ENCODE assay signal across 2 cellular contexts in the genomic region with DNA sequence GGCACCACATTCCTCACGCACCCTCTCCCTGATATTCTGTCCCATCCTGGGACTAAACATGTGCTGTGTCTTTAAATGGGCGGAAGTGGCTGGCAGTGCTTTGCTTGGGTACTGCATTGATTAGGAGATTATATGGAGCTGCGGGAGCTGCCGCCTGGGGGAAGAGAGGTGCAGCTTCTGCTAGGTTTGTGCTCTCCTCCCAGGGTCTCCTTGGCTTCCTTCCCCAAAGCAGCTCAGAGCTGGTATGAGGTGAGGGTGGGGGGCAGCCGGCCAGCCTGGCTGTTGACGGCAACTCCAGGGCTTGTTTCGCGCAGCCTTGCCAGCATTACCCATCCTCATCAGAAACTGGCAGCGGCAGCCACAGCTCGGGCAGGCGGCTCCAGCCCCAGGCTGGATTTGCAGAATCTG.
TF ChIP-seq lines count a peak whose summit lies in the region.

No MANE protein-coding gene starts in this region.

TF ChIP-seq in SK-N-SH, 30 proteins besides CTCF, POLR2A, EP300 and RAD21:
- TF ChIP-seq MXI1 (IDR thresholded peaks at IDR 0.05; ENCODE audit: low read depth, low read length) (peak; percentile 73; the same call in 1 of the 2 replicates), MEF2A (IDR thresholded peaks at IDR 0.05; ENCODE audit: borderline replicate concordance, low read depth) (no peak), GATA2 (CRISPR knock-in tag; IDR thresholded peaks at IDR 0.05) (peak; percentile 77)

TF ChIP-seq in SK-N-SH treated with all-trans-retinoic acid at 6 μM for 48 hours, 23 proteins besides CTCF, POLR2A, EP300 and RAD21:
- no peak for TF ChIP-seq OSR1 (CRISPR knock-in tag; IDR thresholded peaks at IDR 0.05)
- no peak for TF ChIP-seq ZC3H10 (CRISPR knock-in tag; IDR thresholded peaks at IDR 0.05)
- TF ChIP-seq SNAI2 (CRISPR knock-in tag; IDR thresholded peaks at IDR 0.05), result no peak
- TF ChIP-seq TCF4 (CRISPR knock-in tag; IDR thresholded peaks at IDR 0.05; ENCODE audit: borderline replicate concordance), result no peak
- no peak for TF ChIP-seq ZFP3 (CRISPR knock-in tag; IDR thresholded peaks at IDR 0.05)
- TF ChIP-seq, protein P1, sequence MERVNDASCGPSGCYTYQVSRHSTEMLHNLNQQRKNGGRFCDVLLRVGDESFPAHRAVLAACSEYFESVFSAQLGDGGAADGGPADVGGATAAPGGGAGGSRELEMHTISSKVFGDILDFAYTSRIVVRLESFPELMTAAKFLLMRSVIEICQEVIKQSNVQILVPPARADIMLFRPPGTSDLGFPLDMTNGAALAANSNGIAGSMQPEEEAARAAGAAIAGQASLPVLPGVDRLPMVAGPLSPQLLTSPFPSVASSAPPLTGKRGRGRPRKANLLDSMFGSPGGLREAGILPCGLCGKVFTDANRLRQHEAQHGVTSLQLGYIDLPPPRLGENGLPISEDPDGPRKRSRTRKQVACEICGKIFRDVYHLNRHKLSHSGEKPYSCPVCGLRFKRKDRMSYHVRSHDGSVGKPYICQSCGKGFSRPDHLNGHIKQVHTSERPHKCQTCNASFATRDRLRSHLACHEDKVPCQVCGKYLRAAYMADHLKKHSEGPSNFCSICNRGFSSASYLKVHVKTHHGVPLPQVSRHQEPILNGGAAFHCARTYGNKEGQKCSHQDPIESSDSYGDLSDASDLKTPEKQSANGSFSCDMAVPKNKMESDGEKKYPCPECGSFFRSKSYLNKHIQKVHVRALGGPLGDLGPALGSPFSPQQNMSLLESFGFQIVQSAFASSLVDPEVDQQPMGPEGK (CRISPR knock-in tag; IDR thresholded peaks at IDR 0.05; ENCODE audit: borderline replicate concordance), result no peak
- no peak for TF ChIP-seq RARB (CRISPR knock-in tag; IDR thresholded peaks at IDR 0.05)
- TF ChIP-seq ZNF8 (CRISPR knock-in tag; IDR thresholded peaks at IDR 0.05), result no peak
- TF ChIP-seq, protein P2, sequence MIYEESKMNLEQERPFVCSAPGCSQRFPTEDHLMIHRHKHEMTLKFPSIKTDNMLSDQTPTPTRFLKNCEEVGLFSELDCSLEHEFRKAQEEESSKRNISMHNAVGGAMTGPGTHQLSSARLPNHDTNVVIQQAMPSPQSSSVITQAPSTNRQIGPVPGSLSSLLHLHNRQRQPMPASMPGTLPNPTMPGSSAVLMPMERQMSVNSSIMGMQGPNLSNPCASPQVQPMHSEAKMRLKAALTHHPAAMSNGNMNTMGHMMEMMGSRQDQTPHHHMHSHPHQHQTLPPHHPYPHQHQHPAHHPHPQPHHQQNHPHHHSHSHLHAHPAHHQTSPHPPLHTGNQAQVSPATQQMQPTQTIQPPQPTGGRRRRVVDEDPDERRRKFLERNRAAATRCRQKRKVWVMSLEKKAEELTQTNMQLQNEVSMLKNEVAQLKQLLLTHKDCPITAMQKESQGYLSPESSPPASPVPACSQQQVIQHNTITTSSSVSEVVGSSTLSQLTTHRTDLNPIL (CRISPR knock-in tag; IDR thresholded peaks at IDR 0.05; ENCODE audit: low read depth), result no peak
- TF ChIP-seq ESRRG (CRISPR knock-in tag; IDR thresholded peaks at IDR 0.05), result no peak
- TF ChIP-seq, protein P3, sequence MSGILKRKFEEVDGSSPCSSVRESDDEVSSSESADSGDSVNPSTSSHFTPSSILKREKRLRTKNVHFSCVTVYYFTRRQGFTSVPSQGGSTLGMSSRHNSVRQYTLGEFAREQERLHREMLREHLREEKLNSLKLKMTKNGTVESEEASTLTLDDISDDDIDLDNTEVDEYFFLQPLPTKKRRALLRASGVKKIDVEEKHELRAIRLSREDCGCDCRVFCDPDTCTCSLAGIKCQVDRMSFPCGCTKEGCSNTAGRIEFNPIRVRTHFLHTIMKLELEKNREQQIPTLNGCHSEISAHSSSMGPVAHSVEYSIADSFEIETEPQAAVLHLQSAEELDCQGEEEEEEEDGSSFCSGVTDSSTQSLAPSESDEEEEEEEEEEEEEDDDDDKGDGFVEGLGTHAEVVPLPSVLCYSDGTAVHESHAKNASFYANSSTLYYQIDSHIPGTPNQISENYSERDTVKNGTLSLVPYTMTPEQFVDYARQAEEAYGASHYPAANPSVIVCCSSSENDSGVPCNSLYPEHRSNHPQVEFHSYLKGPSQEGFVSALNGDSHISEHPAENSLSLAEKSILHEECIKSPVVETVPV (CRISPR knock-in tag; IDR thresholded peaks at IDR 0.05), result no peak
- no peak for TF ChIP-seq GLIS3 (CRISPR knock-in tag; IDR thresholded peaks at IDR 0.05)
- TF ChIP-seq BACH2 (CRISPR knock-in tag; IDR thresholded peaks at IDR 0.05; ENCODE audit: borderline replicate concordance), result no peak
- no peak for TF ChIP-seq ZFP30 (CRISPR knock-in tag; IDR thresholded peaks at IDR 0.05)
- no peak for TF ChIP-seq ISL1 (CRISPR knock-in tag; IDR thresholded peaks at IDR 0.05)
- no peak for TF ChIP-seq TOX (CRISPR knock-in tag; IDR thresholded peaks at IDR 0.05; ENCODE audit: borderline replicate concordance)
- no peak for TF ChIP-seq ZNF565 (CRISPR knock-in tag; conservative IDR thresholded peaks at IDR 0.05; ENCODE audit: low read depth)
